25 cellular contexts compared by ENCODE assay signal in the genomic region with DNA sequence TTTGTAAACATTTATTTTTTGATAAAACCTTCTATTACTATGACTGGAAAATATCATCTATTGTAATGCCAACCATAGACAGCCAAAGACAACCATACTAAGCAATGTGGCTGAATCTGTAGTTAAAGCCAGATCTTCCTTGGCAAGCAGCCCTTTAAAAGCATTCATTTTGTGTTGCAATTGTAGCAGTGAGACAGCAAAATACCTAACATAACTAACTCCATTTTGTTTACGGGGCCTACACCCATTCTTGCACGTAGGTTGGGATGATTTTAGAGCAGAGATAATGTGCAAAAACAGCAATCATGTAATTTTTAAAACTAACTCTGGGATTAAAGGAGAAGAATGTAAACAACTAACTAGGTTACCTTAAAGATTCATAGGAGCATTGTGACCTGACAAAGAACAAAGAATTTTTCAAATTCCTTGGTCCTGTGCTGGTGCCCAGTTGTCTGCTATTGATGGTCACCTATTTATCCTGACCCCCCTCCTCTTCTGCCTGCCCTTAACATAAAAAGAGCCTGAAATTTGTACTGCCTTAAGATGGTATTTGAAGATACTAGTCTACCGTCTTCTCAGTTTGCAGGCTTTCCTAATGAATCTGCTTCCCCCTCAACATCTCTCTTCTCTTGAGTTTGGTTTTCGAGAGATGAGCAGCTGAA. TPM values are rescaled to one million over a fixed set of nuclear protein-coding genes. Genes with fewer than 3 reads are reported as not detected.
"Had no signal": no experiment of that assay in that cellular context is flagged by ENCODE, and none has a peak within 500 bp of the region (broad histone marks: within the 10 kb centered on the region; RNA-seq: fewer than 3 reads in every experiment).

No MANE protein-coding gene starts in this region.

- H3K9me3 ChIP-seq: lower lobe of right lung, upper lobe of left lung had no signal

- DNase-seq: activated B cell treated with CpG ODN at 0.5 μM for 24 hours; activated CD4-positive, alpha-beta T cell treated with anti-CD3 and anti-CD28 coated beads for 48 hours; activated CD8-positive, alpha-beta memory T cell treated with anti-CD3 and anti-CD28 coated beads, Interleukin-2, amount 50 U/mL, for 4 hours; activated CD8-positive, alpha-beta T cell treated with anti-CD3 and anti-CD28 coated beads for 36 hours; activated effector memory CD4-positive, alpha-beta T cell treated with anti-CD3 and anti-CD28 coated beads, Interleukin-2, amount 50 U/mL, for 16 hours; activated T-cell treated with anti-CD3 and anti-CD28 coated beads, Interleukin-2, amount 50 U/mL, for 48 hours; amygdala; endodermal cell; head of caudate nucleus; immature natural killer cell; left cardiac atrium; lower lobe of right lung; stimulated activated CD4-positive, alpha-beta T cell treated with anti-CD3 and anti-CD28 coated beads, Interleukin-1b, Interleukin-23, amount 100 ng/mL, for 48 hours; stimulated activated naive CD8-positive, alpha-beta T cell treated with anti-CD3 and anti-CD28 coated beads, Interleukin-15, amount 100 ng/mL, for 72 hours; T-helper 17 cell; upper lobe of left lung had no signal

- H3K4me3 ChIP-seq: lower lobe of right lung, upper lobe of left lung had no signal

- H3K4me1 ChIP-seq: lower lobe of right lung, upper lobe of left lung had no signal

- H3K27ac ChIP-seq: lower lobe of right lung, upper lobe of left lung had no signal

- H3K27me3 ChIP-seq: upper lobe of left lung had no signal

- H3K36me3 ChIP-seq: lower lobe of right lung, upper lobe of left lung had no signal

RNA-seq across cellular contexts. Expression of a gene that starts 10.6 kb away (rescaled TPM):
- total RNA-seq: activated B cell treated with CpG ODN at 0.5 μM for 24 hours; activated CD8-positive, alpha-beta T cell treated with anti-CD3 and anti-CD28 coated beads for 36 hours; activated naive CD4-positive, alpha-beta T cell treated with anti-CD3 and anti-CD28 coated beads, Interleukin-2, amount 50 U/mL, for 72 hours; dermis microvascular lymphatic vessel endothelial cell; endodermal cell; epithelial cell of proximal tubule; frontal cortex; left cardiac atrium; neural crest cell; osteocyte; pulmonary artery endothelial cell; sciatic nerve; T-helper 17 cell; temporal lobe had no signal

RNA-seq across cellular contexts. Expression of a gene that starts 31.2 kb away (rescaled TPM):
- total RNA-seq: activated B cell treated with CpG ODN at 0.5 μM for 24 hours; activated CD8-positive, alpha-beta T cell treated with anti-CD3 and anti-CD28 coated beads for 36 hours; activated naive CD4-positive, alpha-beta T cell treated with anti-CD3 and anti-CD28 coated beads, Interleukin-2, amount 50 U/mL, for 72 hours; dermis microvascular lymphatic vessel endothelial cell; epithelial cell of proximal tubule; left cardiac atrium; lower lobe of right lung; osteocyte; sciatic nerve; T-helper 17 cell; temporal lobe; upper lobe of left lung had no signal

RNA-seq across cellular contexts. Expression of a gene that starts 41.9 kb away (rescaled TPM):
- total RNA-seq: activated B cell treated with CpG ODN at 0.5 μM for 24 hours; activated CD8-positive, alpha-beta T cell treated with anti-CD3 and anti-CD28 coated beads for 36 hours; activated naive CD4-positive, alpha-beta T cell treated with anti-CD3 and anti-CD28 coated beads, Interleukin-2, amount 50 U/mL, for 72 hours; dermis microvascular lymphatic vessel endothelial cell; endodermal cell; epithelial cell of proximal tubule; frontal cortex; left cardiac atrium; lower lobe of right lung; neural crest cell; osteocyte; pulmonary artery endothelial cell; sciatic nerve; T-helper 17 cell; temporal lobe; upper lobe of left lung had no signal
